Comparison of ENCODE assay signal across 2 cellular contexts in genomic region chr1:117321680-117322609, GRCh38.
TF ChIP-seq lines count a peak whose summit lies in the region.

No MANE protein-coding gene starts in this region.

TF ChIP-seq in HEK293, 187 proteins besides CTCF, POLR2A, EP300 and RAD21 (continues in another document):
- TF ChIP-seq ZXDB (tag by site-specific recombination; IDR thresholded peaks at IDR 0.05) (0 out of 2 replicates have a peak, but pooled peaks have one; percentile 54), PRDM6 (tag by site-specific recombination; IDR thresholded peaks at IDR 0.05) (peak; percentile 95), SP2 (tag by site-specific recombination; IDR thresholded peaks at IDR 0.05) (no peak), ZNF223 (tag by site-specific recombination; IDR thresholded peaks at IDR 0.05) (no peak), PRDM10 (tag by site-specific recombination; IDR thresholded peaks at IDR 0.05) (0 out of 2 replicates have a peak, but pooled peaks have one; percentile 17), ZNF416 (tag by site-specific recombination; IDR thresholded peaks at IDR 0.05) (no peak), PBX3 (CRISPR knock-in tag; IDR thresholded peaks at IDR 0.05) (no peak), OVOL3 (tag by site-specific recombination; IDR thresholded peaks at IDR 0.05) (peak; percentile 53; the same call in 1 of the 2 replicates), ZSCAN30 (tag by site-specific recombination; IDR thresholded peaks at IDR 0.05) (peak; percentile 37; the same call in 1 of the 2 replicates), ZBTB1 (tag by site-specific recombination; IDR thresholded peaks at IDR 0.05) (peak; percentile 13; the same call in 1 of the 2 replicates), KLF1 (tag by site-specific recombination; IDR thresholded peaks at IDR 0.05) (no peak), ZNF114 (tag by site-specific recombination; IDR thresholded peaks at IDR 0.05) (no peak), SCRT2 (tag by site-specific recombination; IDR thresholded peaks at IDR 0.05) (no peak), ZNF175 (tag by site-specific recombination; IDR thresholded peaks at IDR 0.05) (no peak), ZNF10 (tag by site-specific recombination; IDR thresholded peaks at IDR 0.05) (no peak)

TF ChIP-seq in H1, 55 proteins besides CTCF, POLR2A, EP300 and RAD21 (continued from another document):
- TF ChIP-seq CBX8 (IDR thresholded peaks at IDR 0.05; ENCODE audit: borderline replicate concordance, low read depth, low read length) = no peak
